ENCODE assay signal across 8 cellular contexts in the genomic region with DNA sequence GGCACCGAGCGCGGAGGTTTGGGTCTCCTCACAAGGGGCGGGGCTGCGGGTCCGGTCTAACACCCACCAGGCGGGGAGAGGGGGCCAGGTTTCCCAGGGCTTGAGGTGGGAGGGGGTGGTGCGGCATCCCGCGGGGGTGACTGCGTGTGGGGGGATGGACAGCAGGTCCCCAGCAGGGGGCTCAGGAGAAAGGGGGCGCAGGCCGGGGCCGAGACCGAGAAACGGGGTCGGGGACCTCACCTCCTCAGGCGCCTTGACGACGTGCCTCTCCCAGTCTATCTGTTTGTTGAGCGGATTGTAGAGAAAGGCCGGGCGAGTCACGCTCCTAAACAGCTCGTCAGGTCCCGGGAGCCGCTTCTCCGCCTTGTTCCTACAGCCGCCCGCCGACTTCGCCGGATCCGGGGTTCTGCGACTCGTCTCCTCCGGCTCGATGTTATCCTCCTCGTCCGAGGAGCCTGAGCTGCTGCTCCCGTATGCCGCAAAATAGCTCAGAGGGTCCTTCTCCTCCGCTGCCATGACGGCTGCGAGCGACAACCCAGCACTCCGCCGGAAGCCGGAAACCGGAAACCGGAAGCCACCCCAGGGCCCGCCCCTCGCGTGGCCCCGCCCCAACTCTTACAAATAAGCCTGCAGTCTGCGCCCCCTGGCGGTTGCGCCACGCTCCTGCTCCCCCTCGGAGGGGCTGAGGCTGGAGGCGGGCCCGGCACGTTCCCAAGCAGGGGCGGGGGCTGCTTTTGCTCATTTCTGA. TPM values are rescaled to one million over a fixed set of nuclear protein-coding genes. Genes with fewer than 3 reads are reported as not detected.
A peak's percentile ranks its signal among the peaks of the same experiment; 100 is the strongest.
DNase-seq lines count a peak whose midpoint lies in the region; ATAC-seq and TF ChIP-seq lines count a peak whose summit lies in the region.

A gene (minus strand): TSS at position 545 of the 748 bp plus-strand sequence. CDS start 29 bp downstream, at position 516.

- POLR2A ChIA-PET in PC-3 (lab: Charles Lee; ENCODE audit: unreplicated experiment), result interaction anchor here (0.6 to 1.1 kb wide), 5 partner anchors 17 to 562 kb away, joined by 3 to 10 read pairs (median 3); a partner anchor contains a TSS

- H3K4me3 ChIP-seq in Jurkat, Clone E6-1 (ENCODE audit: low read length), result peak within 1 kb of the TSS; percentile 87
- H3K4me3 ChIP-seq in PC-3 (ENCODE audit: low read length) (peak within 1 kb of the TSS; percentile 97), epithelial cell of proximal tubule (ENCODE audit: low read depth, low read length) (peak within 1 kb of the TSS; percentile 62), mucosa of rectum (ENCODE audit: low read length in 2 of 2) (peak within 1 kb of the TSS; percentile 92)

- H3K27me3 ChIP-seq in PC-3 (ENCODE audit: low read length) (no peaks in the 10 kb centered on the region), mucosa of rectum (ENCODE audit: control insufficient read depth in 2 of 2, insufficient read depth in 2 of 2, low read length in 2 of 2) (no peaks in the 10 kb centered on the region)

- BruUV-seq in PC-3 (replicated peaks; lab: Mats Ljungman, UMichigan), result TSS peak; percentile 48

- H3K27ac ChIP-seq in PC-3 (ENCODE audit: low read length) (peak within 1 kb of the TSS; percentile 49), mucosa of rectum (ENCODE audit: low read depth in 2 of 2, low read length in 2 of 2) (peak within 1 kb of the TSS; percentile 71 to 75)

- no peaks in the 10 kb centered on the region for H3F3A ChIP-seq in PC-3 (ENCODE audit: low read length, unreplicated experiment)

- H3K4me1 ChIP-seq in PC-3 (ENCODE audit: insufficient read depth, low read length) (peaks cover 27% of the 10 kb centered on the region), mucosa of rectum (ENCODE audit: control insufficient read depth in 2 of 2, insufficient read depth in 2 of 2, low read length in 2 of 2) (peaks cover 10 to 20% of the 10 kb centered on the region in 2 donors)

- peak; percentile 90 for TF ChIP-seq CTCF in PC-3 (conservative IDR thresholded peaks at IDR 0.05; ENCODE audit: low read depth, low read length)
- peak; percentile 93 for TF ChIP-seq CTCF in epithelial cell of proximal tubule (conservative IDR thresholded peaks at IDR 0.05; ENCODE audit: low read depth, low read length)

- peak within 1 kb of the TSS; percentile 68 for H2AFZ ChIP-seq in PC-3 (ENCODE audit: low read length)

- H3K79me2 ChIP-seq in PC-3 (ENCODE audit: low read length), result peaks cover 51% of the 10 kb centered on the region

- ATAC-seq in GM21619 (IDR thresholded peaks at IDR 0.05; ENCODE audit: unreplicated experiment), result peak; percentile 95
- peak; percentile 82 for ATAC-seq in PC-3

- H4K20me1 ChIP-seq in PC-3 (ENCODE audit: low read length), result peaks cover 20% of the 10 kb centered on the region

- intact Hi-C loops in PC-3 (cut with micrococcal nuclease), result loop anchor here (1.0 to 5.0 kb wide), 4 partner anchors 40 to 314 kb away; a partner anchor contains a TSS

- H3K36me3 ChIP-seq in PC-3 (ENCODE audit: low read depth, low read length), result peaks cover 36% of the 10 kb centered on the region
- peaks cover 5 to 18% of the 10 kb centered on the region in 2 donors for H3K36me3 ChIP-seq in mucosa of rectum (ENCODE audit: control insufficient read depth in 2 of 2, insufficient read depth in 2 of 2, low read length in 2 of 2)

- no peaks in the 10 kb centered on the region for H3K9me2 ChIP-seq in PC-3 (replicated peaks; ENCODE audit: low read length)

- H3K9ac ChIP-seq in PC-3 (ENCODE audit: low read length) (peak within 1 kb of the TSS; percentile 89), mucosa of rectum (ENCODE audit: low read depth in 1 of 2, low read length in 2 of 2) (peak within 1 kb of the TSS; percentile 88 to 90)

- DNase-seq in DMS53 treated with DMSO at 0.1 percent for 48 hours (lab: John Stamatoyannopoulos, UW; ENCODE audit: unreplicated experiment) (peak; percentile 89), PC-3 (peak; percentile 94), epithelial cell of proximal tubule (ENCODE audit: low read depth) (no peak)
- DNase-seq in Jurkat, Clone E6-1 (ENCODE audit: low read depth, low spot score), result peak; percentile 88
- DNase-seq in activated T-cell treated with anti-CD3 and anti-CD28 coated beads, Interleukin-2, amount 50 U/mL, for 1 hour, result peak; percentile 97
- peak; percentile 99 for DNase-seq in stimulated activated CD8-positive, alpha-beta memory T cell treated with anti-CD3 and anti-CD28 coated beads, Interleukin-4, amount 100 ng/mL, for 48 hours

- CTCF ChIA-PET in PC-3 (lab: Charles Lee), result interaction anchor here (0.7 to 2.5 kb wide), 7 partner anchors 17 to 1725 kb away, joined by 3 to 13 read pairs (median 7); a partner anchor contains a TSS

- H3K4me2 ChIP-seq in PC-3 (ENCODE audit: low read length), result peak within 1 kb of the TSS; percentile 88

- H3K9me3 ChIP-seq in PC-3 (ENCODE audit: low read length) (no peaks in the 10 kb centered on the region), mucosa of rectum (ENCODE audit: control insufficient read depth in 2 of 2, low read length in 2 of 2) (no peaks in the 10 kb centered on the region)

RNA-seq across cellular contexts. Expression of the gene that starts here (rescaled TPM):
- polyA plus RNA-seq in Jurkat, Clone E6-1 (2012; ENCODE audit: insufficient read depth, insufficient read length), result 43.7 TPM
- total RNA-seq in PC-3 (2014; rRNA removed), result 59.9 and 61.0 TPM in 2 replicates
- 15.4 and 19.2 TPM in 2 replicates for total RNA-seq in epithelial cell of proximal tubule
